In genomic region chr5:132064738-132065331, GRCh38 we compare ENCODE assay signal across 2 cellular contexts.
TF ChIP-seq lines count a peak whose summit lies in the region.

No MANE protein-coding gene starts in this region.

TF ChIP-seq in HEK293, 187 proteins besides CTCF, POLR2A, EP300 and RAD21 (continued from another document):
- TF ChIP-seq ZNF280D (tag by site-specific recombination; IDR thresholded peaks at IDR 0.05) (no peak), ZNF132 (tag by site-specific recombination; IDR thresholded peaks at IDR 0.05; ENCODE audit: borderline replicate concordance) (no peak), SCRT2 (tag by site-specific recombination; IDR thresholded peaks at IDR 0.05) (peak; percentile 90), ZBTB17 (tag by site-specific recombination; IDR thresholded peaks at IDR 0.05) (0 out of 2 replicates have a peak, but pooled peaks have one; percentile 17), ZNF558 (tag by site-specific recombination; IDR thresholded peaks at IDR 0.05) (no peak), SCRT1 (tag by site-specific recombination; IDR thresholded peaks at IDR 0.05; ENCODE audit: borderline replicate concordance) (peak; percentile 64; the same call in 1 of the 2 replicates), ZFHX2 (tag by site-specific recombination; conservative IDR thresholded peaks at IDR 0.05) (no peak), ZNF2 (tag by site-specific recombination; IDR thresholded peaks at IDR 0.05) (peak; percentile 70; the same call in 1 of the 2 replicates)
- TF ChIP-seq, protein P1, sequence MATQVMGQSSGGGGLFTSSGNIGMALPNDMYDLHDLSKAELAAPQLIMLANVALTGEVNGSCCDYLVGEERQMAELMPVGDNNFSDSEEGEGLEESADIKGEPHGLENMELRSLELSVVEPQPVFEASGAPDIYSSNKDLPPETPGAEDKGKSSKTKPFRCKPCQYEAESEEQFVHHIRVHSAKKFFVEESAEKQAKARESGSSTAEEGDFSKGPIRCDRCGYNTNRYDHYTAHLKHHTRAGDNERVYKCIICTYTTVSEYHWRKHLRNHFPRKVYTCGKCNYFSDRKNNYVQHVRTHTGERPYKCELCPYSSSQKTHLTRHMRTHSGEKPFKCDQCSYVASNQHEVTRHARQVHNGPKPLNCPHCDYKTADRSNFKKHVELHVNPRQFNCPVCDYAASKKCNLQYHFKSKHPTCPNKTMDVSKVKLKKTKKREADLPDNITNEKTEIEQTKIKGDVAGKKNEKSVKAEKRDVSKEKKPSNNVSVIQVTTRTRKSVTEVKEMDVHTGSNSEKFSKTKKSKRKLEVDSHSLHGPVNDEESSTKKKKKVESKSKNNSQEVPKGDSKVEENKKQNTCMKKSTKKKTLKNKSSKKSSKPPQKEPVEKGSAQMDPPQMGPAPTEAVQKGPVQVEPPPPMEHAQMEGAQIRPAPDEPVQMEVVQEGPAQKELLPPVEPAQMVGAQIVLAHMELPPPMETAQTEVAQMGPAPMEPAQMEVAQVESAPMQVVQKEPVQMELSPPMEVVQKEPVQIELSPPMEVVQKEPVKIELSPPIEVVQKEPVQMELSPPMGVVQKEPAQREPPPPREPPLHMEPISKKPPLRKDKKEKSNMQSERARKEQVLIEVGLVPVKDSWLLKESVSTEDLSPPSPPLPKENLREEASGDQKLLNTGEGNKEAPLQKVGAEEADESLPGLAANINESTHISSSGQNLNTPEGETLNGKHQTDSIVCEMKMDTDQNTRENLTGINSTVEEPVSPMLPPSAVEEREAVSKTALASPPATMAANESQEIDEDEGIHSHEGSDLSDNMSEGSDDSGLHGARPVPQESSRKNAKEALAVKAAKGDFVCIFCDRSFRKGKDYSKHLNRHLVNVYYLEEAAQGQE (tag by site-specific recombination; IDR thresholded peaks at IDR 0.05) = no peak
- TF ChIP-seq, protein P2, sequence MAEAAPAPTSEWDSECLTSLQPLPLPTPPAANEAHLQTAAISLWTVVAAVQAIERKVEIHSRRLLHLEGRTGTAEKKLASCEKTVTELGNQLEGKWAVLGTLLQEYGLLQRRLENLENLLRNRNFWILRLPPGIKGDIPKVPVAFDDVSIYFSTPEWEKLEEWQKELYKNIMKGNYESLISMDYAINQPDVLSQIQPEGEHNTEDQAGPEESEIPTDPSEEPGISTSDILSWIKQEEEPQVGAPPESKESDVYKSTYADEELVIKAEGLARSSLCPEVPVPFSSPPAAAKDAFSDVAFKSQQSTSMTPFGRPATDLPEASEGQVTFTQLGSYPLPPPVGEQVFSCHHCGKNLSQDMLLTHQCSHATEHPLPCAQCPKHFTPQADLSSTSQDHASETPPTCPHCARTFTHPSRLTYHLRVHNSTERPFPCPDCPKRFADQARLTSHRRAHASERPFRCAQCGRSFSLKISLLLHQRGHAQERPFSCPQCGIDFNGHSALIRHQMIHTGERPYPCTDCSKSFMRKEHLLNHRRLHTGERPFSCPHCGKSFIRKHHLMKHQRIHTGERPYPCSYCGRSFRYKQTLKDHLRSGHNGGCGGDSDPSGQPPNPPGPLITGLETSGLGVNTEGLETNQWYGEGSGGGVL (tag by site-specific recombination; IDR thresholded peaks at IDR 0.05) = peak; percentile 81

TF ChIP-seq in GM12878, 131 proteins besides CTCF, POLR2A, EP300 and RAD21 (continued from another document):
- TF ChIP-seq NBN (IDR thresholded peaks at IDR 0.05) (0 out of 2 replicates have a peak, but pooled peaks have one; percentile 54), SMC3 (IDR thresholded peaks at IDR 0.05; ENCODE audit: borderline replicate concordance, low read length) (peak; percentile 62), GATAD2B (conservative IDR thresholded peaks at IDR 0.05; ENCODE audit: low read depth) (0 out of 2 replicates have a peak, but pooled peaks have one; percentile 21), YY1 (IDR thresholded peaks at IDR 0.05; ENCODE audit: low read depth, low read length) (peak; percentile 47; the same call in 1 of the 2 replicates), BHLHE40 (IDR thresholded peaks at IDR 0.05; ENCODE audit: borderline replicate concordance in 1 of 2, low read depth in 2 of 2, low read length in 1 of 2) (peak in 1 of 2 experiments; percentile 40; a peak in 2 of 4 replicates), IKZF1 (conservative IDR thresholded peaks at IDR 0.05) (0 out of 2 replicates have a peak, but pooled peaks have one; percentile 12), CBX3 (IDR thresholded peaks at IDR 0.05; ENCODE audit: borderline replicate concordance, low read depth) (no peak), TBL1XR1 (IDR thresholded peaks at IDR 0.05; ENCODE audit: low read depth, low read length) (no peak), GABPA (IDR thresholded peaks at IDR 0.05; ENCODE audit: low read depth) (no peak), TARDBP (IDR thresholded peaks at IDR 0.05; ENCODE audit: borderline replicate concordance) (peak; percentile 23; the same call in 1 of the 2 replicates)
TF ChIP-seq in GM12878: peak in this region for 8.
